1 cellular context compared by ENCODE assay signal in genomic region chr16:68356919-68357286, GRCh38.
TF ChIP-seq lines count a peak whose summit lies in the region.

No MANE protein-coding gene starts in this region.

TF ChIP-seq in H1, 55 proteins besides CTCF, POLR2A, EP300 and RAD21:
- TF ChIP-seq CHD1 (IDR thresholded peaks at IDR 0.05; ENCODE audit: low read depth, low read length) (no peak), KDM1A (IDR thresholded peaks at IDR 0.05; ENCODE audit: borderline replicate concordance, low read length) (no peak)
